Comparison of ENCODE assay signal across 19 cellular contexts in the genomic region with DNA sequence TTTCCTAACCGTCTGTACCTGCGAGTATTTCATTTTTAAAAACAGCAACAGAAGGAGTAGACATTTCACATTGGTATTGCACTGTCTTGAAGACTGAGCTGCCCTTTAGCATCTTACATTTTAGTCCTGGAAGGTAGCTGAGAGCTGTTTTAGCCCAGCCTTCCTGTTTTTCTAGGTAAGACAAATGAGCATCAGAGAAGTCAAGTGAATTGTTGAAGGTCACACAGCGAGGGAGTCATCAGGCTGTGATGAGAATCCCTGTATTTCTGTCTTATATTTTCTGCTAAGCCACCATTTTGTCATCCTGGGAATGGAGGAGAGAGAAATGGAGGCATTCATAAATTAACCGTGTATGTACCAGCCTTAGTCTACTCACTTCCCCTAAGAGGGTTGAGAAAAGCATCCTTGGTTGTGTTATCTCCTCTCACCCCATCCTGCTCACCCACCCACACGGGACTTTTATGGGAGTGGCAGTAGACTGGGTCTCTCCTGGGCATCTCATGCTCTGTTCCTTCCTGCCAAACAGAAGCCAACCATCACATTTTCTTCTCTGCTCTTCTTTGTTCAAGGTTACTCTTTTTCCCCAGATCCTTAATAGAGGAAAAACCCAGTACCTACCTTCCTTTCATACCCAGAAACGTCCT. TPM values are rescaled to one million over a fixed set of nuclear protein-coding genes. Genes with fewer than 3 reads are reported as not detected.
DNase-seq lines count a peak whose midpoint lies in the region; ATAC-seq and FAIRE-seq lines count a peak whose summit lies in the region.
"Had no signal": no experiment of that assay in that cellular context is flagged by ENCODE, and none has a peak within 500 bp of the region (broad histone marks: within the 10 kb centered on the region; RNA-seq: fewer than 3 reads in every experiment).

No MANE protein-coding gene starts in this region.

- H3K4me3 ChIP-seq in GM23248 (no peak overlapping the region), SJSA1 (no peak overlapping the region), mesenchymal stem cell (ENCODE audit: insufficient read depth in 1 of 2, low read depth in 1 of 2, low read length in 2 of 2) (no peak overlapping the region)
- H3K4me3 ChIP-seq: BLaER1, SK-N-MC had no signal

- H3K4me2 ChIP-seq in GM23248 (ENCODE audit: unreplicated experiment) (peak overlapping the region; percentile 61), mesenchymal stem cell (ENCODE audit: low read length, poor library complexity, severe bottlenecking) (no peak overlapping the region)

- in situ Hi-C loops in GM23248 (cut with MboI): no loop called here

- H3K18ac ChIP-seq in mesenchymal stem cell (ENCODE audit: low read depth in 1 of 2, low read length in 2 of 2): peak overlapping the region; percentile 46 to 47

- H3K9ac ChIP-seq in GM23248 (no peak overlapping the region), mesenchymal stem cell (ENCODE audit: low read length) (no peak overlapping the region)
- H3K9ac ChIP-seq: BLaER1 had no signal

- ATAC-seq in HG03175 (IDR thresholded peaks at IDR 0.05; ENCODE audit: unreplicated experiment) (no peak), T-cell (replicated peaks in 1 of 4) (no peak)

- H3K27ac ChIP-seq in GM23248: no peak overlapping the region
- peak overlapping the region; percentile 93 for H3K27ac ChIP-seq in SJSA1
- no peak overlapping the region for H3K27ac ChIP-seq in mesenchymal stem cell (ENCODE audit: low read length, poor library complexity, severe bottlenecking)
- H3K27ac ChIP-seq: BLaER1, SK-N-MC had no signal

- H3K9me3 ChIP-seq in GM23248 (ENCODE audit: low read depth) (no peaks in the 10 kb centered on the region), SJSA1 (replicated peaks) (no peaks in the 10 kb centered on the region), mesenchymal stem cell (ENCODE audit: control insufficient read depth, low read length) (no peaks in the 10 kb centered on the region)
- H3K9me3 ChIP-seq: BLaER1 had no signal

- H3K27ac Mint-ChIP-seq in T-cell: no peak overlapping the region
- H3K27ac Mint-ChIP-seq: CD4-positive, alpha-beta memory T cell had no signal

- H3K9me2 ChIP-seq in GM23248 (ENCODE audit: insufficient read depth): no peaks in the 10 kb centered on the region

- H3K36me3 ChIP-seq in GM23248 (ENCODE audit: low read depth) (no peaks in the 10 kb centered on the region), SJSA1 (peaks cover 5% of the 10 kb centered on the region; the same call in 1 of the 2 replicates), mesenchymal stem cell (ENCODE audit: control insufficient read depth in 1 of 2, insufficient read depth in 2 of 2, low read depth in 1 of 2, low read length in 2 of 2) (no peaks in the 10 kb centered on the region)
- H3K36me3 ChIP-seq: BLaER1 had no signal

- H3K23ac ChIP-seq in mesenchymal stem cell (ENCODE audit: low read length in 2 of 2): no peak overlapping the region

- H2AK5ac ChIP-seq in mesenchymal stem cell (ENCODE audit: low read length, severe bottlenecking): peak overlapping the region; percentile 68

- POLR2A ChIA-PET in T-cell (lab: Charles Lee): no interaction called here

- H3K4me1 Mint-ChIP-seq in T-cell: peaks cover 4 to 13% (median 9%) of the 10 kb centered on the region in 3 donors

- CTCF ChIA-PET in T-cell (lab: Charles Lee): no interaction called here

- H4K20me1 ChIP-seq in GM23248 (ENCODE audit: insufficient read depth): no peaks in the 10 kb centered on the region
- H4K20me1 ChIP-seq: BLaER1 had no signal

- H3K36me3 Mint-ChIP-seq in T-cell: no peaks in the 10 kb centered on the region
- H3K36me3 Mint-ChIP-seq: CD4-positive, alpha-beta memory T cell had no signal

- H3K14ac ChIP-seq in mesenchymal stem cell (ENCODE audit: low read length in 2 of 2): peak overlapping the region in 1 of 2 experiments; percentile 3

- no peaks in the 10 kb centered on the region for H3K79me1 ChIP-seq in mesenchymal stem cell (replicated peaks; ENCODE audit: low read length, poor library complexity, severe bottlenecking)

- no peak overlapping the region for H2BK15ac ChIP-seq in mesenchymal stem cell (ENCODE audit: low read depth, poor library complexity, severe bottlenecking)

- WGBS in GM23248 (ENCODE audit: low coverage in 1 of 2, low lambda C conversion rate in 2 of 2, missing lambda C conversion rate in 2 of 2), 2 experiments: 84 to 85% methylated on average over 6 of the region's 6 CpGs
- WGBS in mesenchymal stem cell: 87% methylated on average over 4 of the region's 6 CpGs

- H4K91ac ChIP-seq in mesenchymal stem cell (ENCODE audit: low read length): no peak overlapping the region

- H2BK5ac ChIP-seq in mesenchymal stem cell (ENCODE audit: low read depth, low read length, poor library complexity, severe bottlenecking): no peak overlapping the region

- H3K4me1 ChIP-seq in GM23248 (ENCODE audit: insufficient read depth) (peaks cover 6% of the 10 kb centered on the region; the same call in 1 of the 2 replicates), SJSA1 (replicated peaks) (peaks cover 58% of the 10 kb centered on the region), mesenchymal stem cell (ENCODE audit: control insufficient read depth, insufficient read depth, low read depth, low read length) (peaks cover 3% of the 10 kb centered on the region)

- no peak overlapping the region for H4K8ac ChIP-seq in mesenchymal stem cell (ENCODE audit: low read length)

- no peak overlapping the region for H2AFZ ChIP-seq in GM23248
- H2AFZ ChIP-seq in mesenchymal stem cell (ENCODE audit: low read depth, low read length): no peak overlapping the region

- peaks cover 28 to 36% of the 10 kb centered on the region in 2 donors for H3K27me3 Mint-ChIP-seq in T-cell

- DNase-seq in GM23248 (no peak), SJSA1 (ENCODE audit: low read depth in 1 of 2, low spot score in 2 of 2) (no peak), mesenchymal stem cell (no peak), DMS53 treated with DMSO at 0.1 percent for 48 hours (lab: John Stamatoyannopoulos, UW; ENCODE audit: unreplicated experiment) (no peak), T-cell (no peak), NCI-H187 (lab: John Stamatoyannopoulos, UW) (no peak)
- DNase-seq: Calu3; CD4-positive, alpha-beta memory T cell; EL; GOT3; NCI-H1417 treated with DMSO at 0.1 percent for 48 hours; NCI-H1930; NCI-H345; NCI-H524 treated with DMSO at 0.1 percent for 48 hours had no signal

- H3F3A ChIP-seq in GM23248 (ENCODE audit: insufficient read depth): peaks cover 17% of the 10 kb centered on the region

- H3K79me2 ChIP-seq in GM23248 (ENCODE audit: insufficient read depth): no peaks in the 10 kb centered on the region

- FAIRE-seq in G401.6 (lab: Jason Lieb, UNC): peak; percentile 11

- no peak overlapping the region for H3K4me3 Mint-ChIP-seq in T-cell
- H3K4me3 Mint-ChIP-seq: CD4-positive, alpha-beta memory T cell had no signal

- no peaks in the 10 kb centered on the region for H3K9me3 Mint-ChIP-seq in T-cell
- H3K9me3 Mint-ChIP-seq: CD4-positive, alpha-beta memory T cell had no signal

- peak overlapping the region in 1 of 2 experiments; percentile 24 for H3K4ac ChIP-seq in mesenchymal stem cell (ENCODE audit: low read depth in 1 of 2, low read length in 2 of 2)

- H2BK120ac ChIP-seq in mesenchymal stem cell (ENCODE audit: low read depth, low read length): no peak overlapping the region

- H2BK12ac ChIP-seq in mesenchymal stem cell (ENCODE audit: low read length in 2 of 2): peak overlapping the region; percentile 63 to 79

- H3K27me3 ChIP-seq in GM23248 (replicated peaks; ENCODE audit: insufficient read depth) (peaks cover 7% of the 10 kb centered on the region), SJSA1 (replicated peaks) (no peaks in the 10 kb centered on the region), mesenchymal stem cell (ENCODE audit: control insufficient read depth in 1 of 2, insufficient read depth in 1 of 2, low read length in 2 of 2) (peaks cover 0 to 14% of the 10 kb centered on the region in 2 experiments)
- H3K27me3 ChIP-seq: BLaER1 had no signal

RNA-seq across cellular contexts. Expression of a gene that starts 8.5 kb away (rescaled TPM):
- total RNA-seq in GM23248 (2014; rRNA removed; shearing (Covaris generic)): 0.13 TPM in 1 of 2 replicates, not detected in the other
- polyA plus RNA-seq in GM23248 (2016; fragmentation: Nextera tagmentation; extraction: Ambion mirVana): not detected in 2 replicates
- total RNA-seq in SJSA1 (2014; rRNA removed; shearing (Covaris generic)): 16.5 and 17.0 TPM in 2 replicates
- polyA plus RNA-seq in mesenchymal stem cell (2013, experiment 1 of 2): 0.68 TPM
- 0.55 TPM for polyA plus RNA-seq in mesenchymal stem cell (2013, experiment 2 of 2)
- total RNA-seq in T-cell: 1 to 10 TPM in 2 of 5 donors, under 1 TPM in 3; 0.09 to 3.0 (median 0.33) TPM
- total RNA-seq: Calu3; CD4-positive, alpha-beta memory T cell; HT-29 had no signal
